Comparison of ENCODE assay signal across 1 cellular context in the genomic region with DNA sequence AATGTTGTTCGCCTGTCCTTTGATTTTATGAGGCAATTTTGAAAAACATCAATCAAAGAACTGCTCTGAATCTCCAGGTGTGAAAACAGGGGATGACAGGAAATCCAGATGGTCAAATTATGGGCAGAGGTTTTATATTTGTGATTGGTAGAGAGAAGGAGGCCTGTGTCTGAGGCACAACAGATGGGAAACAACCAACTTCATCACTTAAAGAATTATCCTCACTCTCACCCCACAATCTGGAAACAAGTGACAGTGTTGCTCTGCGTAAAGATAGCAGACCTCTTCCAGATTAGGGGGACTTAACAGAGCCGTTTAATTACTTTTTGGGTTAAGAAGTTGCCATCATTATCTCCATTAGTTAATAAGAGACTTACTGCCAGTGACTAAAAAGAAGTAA.
TF ChIP-seq lines count a peak whose summit lies in the region.

No MANE protein-coding gene starts in this region.

TF ChIP-seq in GM23338, 12 proteins besides CTCF, POLR2A, EP300 and RAD21 (continued from another document):
- no peak for TF ChIP-seq EZH2 (IDR thresholded peaks at IDR 0.05; ENCODE audit: low read depth, unreplicated experiment)
- TF ChIP-seq ZNF114 (CRISPR knock-in tag; IDR thresholded peaks at IDR 0.05): no peak
- TF ChIP-seq CREB1 (CRISPR knock-in tag; IDR thresholded peaks at IDR 0.05; ENCODE audit: low read depth): no peak
- no peak for TF ChIP-seq STAT1 (IDR thresholded peaks at IDR 0.05; ENCODE audit: unreplicated experiment)
- TF ChIP-seq, protein P1, sequence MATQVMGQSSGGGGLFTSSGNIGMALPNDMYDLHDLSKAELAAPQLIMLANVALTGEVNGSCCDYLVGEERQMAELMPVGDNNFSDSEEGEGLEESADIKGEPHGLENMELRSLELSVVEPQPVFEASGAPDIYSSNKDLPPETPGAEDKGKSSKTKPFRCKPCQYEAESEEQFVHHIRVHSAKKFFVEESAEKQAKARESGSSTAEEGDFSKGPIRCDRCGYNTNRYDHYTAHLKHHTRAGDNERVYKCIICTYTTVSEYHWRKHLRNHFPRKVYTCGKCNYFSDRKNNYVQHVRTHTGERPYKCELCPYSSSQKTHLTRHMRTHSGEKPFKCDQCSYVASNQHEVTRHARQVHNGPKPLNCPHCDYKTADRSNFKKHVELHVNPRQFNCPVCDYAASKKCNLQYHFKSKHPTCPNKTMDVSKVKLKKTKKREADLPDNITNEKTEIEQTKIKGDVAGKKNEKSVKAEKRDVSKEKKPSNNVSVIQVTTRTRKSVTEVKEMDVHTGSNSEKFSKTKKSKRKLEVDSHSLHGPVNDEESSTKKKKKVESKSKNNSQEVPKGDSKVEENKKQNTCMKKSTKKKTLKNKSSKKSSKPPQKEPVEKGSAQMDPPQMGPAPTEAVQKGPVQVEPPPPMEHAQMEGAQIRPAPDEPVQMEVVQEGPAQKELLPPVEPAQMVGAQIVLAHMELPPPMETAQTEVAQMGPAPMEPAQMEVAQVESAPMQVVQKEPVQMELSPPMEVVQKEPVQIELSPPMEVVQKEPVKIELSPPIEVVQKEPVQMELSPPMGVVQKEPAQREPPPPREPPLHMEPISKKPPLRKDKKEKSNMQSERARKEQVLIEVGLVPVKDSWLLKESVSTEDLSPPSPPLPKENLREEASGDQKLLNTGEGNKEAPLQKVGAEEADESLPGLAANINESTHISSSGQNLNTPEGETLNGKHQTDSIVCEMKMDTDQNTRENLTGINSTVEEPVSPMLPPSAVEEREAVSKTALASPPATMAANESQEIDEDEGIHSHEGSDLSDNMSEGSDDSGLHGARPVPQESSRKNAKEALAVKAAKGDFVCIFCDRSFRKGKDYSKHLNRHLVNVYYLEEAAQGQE (IDR thresholded peaks at IDR 0.05; ENCODE audit: unreplicated experiment): no peak
- no peak for TF ChIP-seq JUNB (IDR thresholded peaks at IDR 0.05; ENCODE audit: unreplicated experiment)
- TF ChIP-seq EZH2phosphoT487 (IDR thresholded peaks at IDR 0.05; ENCODE audit: unreplicated experiment): no peak
- no peak for TF ChIP-seq POLR2AphosphoS5 (IDR thresholded peaks at IDR 0.05; ENCODE audit: low read depth)
- TF ChIP-seq, protein P2, sequence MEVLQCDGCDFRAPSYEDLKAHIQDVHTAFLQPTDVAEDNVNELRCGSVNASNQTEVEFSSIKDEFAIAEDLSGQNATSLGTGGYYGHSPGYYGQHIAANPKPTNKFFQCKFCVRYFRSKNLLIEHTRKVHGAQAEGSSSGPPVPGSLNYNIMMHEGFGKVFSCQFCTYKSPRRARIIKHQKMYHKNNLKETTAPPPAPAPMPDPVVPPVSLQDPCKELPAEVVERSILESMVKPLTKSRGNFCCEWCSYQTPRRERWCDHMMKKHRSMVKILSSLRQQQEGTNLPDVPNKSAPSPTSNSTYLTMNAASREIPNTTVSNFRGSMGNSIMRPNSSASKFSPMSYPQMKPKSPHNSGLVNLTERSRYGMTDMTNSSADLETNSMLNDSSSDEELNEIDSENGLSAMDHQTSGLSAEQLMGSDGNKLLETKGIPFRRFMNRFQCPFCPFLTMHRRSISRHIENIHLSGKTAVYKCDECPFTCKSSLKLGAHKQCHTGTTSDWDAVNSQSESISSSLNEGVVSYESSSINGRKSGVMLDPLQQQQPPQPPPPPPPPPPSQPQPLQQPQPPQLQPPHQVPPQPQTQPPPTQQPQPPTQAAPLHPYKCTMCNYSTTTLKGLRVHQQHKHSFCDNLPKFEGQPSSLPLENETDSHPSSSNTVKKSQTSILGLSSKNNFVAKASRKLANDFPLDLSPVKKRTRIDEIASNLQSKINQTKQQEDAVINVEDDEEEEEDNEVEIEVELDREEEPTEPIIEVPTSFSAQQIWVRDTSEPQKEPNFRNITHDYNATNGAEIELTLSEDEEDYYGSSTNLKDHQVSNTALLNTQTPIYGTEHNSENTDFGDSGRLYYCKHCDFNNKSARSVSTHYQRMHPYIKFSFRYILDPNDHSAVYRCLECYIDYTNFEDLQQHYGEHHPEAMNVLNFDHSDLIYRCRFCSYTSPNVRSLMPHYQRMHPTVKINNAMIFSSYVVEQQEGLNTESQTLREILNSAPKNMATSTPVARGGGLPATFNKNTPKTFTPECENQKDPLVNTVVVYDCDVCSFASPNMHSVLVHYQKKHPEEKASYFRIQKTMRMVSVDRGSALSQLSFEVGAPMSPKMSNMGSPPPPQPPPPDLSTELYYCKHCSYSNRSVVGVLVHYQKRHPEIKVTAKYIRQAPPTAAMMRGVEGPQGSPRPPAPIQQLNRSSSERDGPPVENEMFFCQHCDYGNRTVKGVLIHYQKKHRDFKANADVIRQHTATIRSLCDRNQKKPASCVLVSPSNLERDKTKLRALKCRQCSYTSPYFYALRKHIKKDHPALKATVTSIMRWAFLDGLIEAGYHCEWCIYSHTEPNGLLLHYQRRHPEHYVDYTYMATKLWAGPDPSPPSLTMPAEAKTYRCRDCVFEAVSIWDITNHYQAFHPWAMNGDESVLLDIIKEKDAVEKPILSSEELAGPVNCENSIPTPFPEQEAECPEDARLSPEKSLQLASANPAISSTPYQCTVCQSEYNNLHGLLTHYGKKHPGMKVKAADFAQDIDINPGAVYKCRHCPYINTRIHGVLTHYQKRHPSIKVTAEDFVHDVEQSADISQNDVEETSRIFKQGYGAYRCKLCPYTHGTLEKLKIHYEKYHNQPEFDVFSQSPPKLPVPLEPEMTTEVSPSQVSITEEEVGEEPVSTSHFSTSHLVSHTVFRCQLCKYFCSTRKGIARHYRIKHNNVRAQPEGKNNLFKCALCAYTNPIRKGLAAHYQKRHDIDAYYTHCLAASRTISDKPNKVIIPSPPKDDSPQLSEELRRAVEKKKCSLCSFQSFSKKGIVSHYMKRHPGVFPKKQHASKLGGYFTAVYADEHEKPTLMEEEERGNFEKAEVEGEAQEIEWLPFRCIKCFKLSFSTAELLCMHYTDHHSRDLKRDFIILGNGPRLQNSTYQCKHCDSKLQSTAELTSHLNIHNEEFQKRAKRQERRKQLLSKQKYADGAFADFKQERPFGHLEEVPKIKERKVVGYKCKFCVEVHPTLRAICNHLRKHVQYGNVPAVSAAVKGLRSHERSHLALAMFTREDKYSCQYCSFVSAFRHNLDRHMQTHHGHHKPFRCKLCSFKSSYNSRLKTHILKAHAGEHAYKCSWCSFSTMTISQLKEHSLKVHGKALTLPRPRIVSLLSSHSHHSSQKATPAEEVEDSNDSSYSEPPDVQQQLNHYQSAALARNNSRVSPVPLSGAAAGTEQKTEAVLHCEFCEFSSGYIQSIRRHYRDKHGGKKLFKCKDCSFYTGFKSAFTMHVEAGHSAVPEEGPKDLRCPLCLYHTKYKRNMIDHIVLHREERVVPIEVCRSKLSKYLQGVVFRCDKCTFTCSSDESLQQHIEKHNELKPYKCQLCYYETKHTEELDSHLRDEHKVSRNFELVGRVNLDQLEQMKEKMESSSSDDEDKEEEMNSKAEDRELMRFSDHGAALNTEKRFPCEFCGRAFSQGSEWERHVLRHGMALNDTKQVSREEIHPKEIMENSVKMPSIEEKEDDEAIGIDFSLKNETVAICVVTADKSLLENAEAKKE (CRISPR knock-in tag; IDR thresholded peaks at IDR 0.05): no peak
- no peak for TF ChIP-seq NANOG (IDR thresholded peaks at IDR 0.05; ENCODE audit: borderline replicate concordance)
- TF ChIP-seq ZNF331 (CRISPR knock-in tag; IDR thresholded peaks at IDR 0.05; ENCODE audit: low read depth): no peak
